ENCODE assay signal across 1 cellular context in genomic region chr14:23953464-23954278, GRCh38.
TF ChIP-seq lines count a peak whose summit lies in the region.

Gene DHRS4 (plus strand): TSS chr14:23953770. CDS start chr14:23953789, 19 bp downstream.

TF ChIP-seq in HEK293, 187 proteins besides CTCF, POLR2A, EP300 and RAD21 (continued from another document and continues in another):
- no peak for TF ChIP-seq PRDM2 (tag by site-specific recombination; IDR thresholded peaks at IDR 0.05; ENCODE audit: borderline replicate concordance)
- peak; percentile 39; the same call in 1 of the 2 replicates for TF ChIP-seq ZNF623 (tag by site-specific recombination; IDR thresholded peaks at IDR 0.05)
- no peak for TF ChIP-seq REPIN1 (tag by site-specific recombination; IDR thresholded peaks at IDR 0.05; ENCODE audit: low read depth)
- no peak for TF ChIP-seq BCL11B (tag by site-specific recombination; IDR thresholded peaks at IDR 0.05; ENCODE audit: low read depth)
- peak; percentile 90 for TF ChIP-seq ZBTB48 (tag by site-specific recombination; IDR thresholded peaks at IDR 0.05)
- TF ChIP-seq ZNF394 (tag by site-specific recombination; IDR thresholded peaks at IDR 0.05; ENCODE audit: borderline replicate concordance), result peak; percentile 65; the same call in 1 of the 2 replicates
- TF ChIP-seq, protein P1, sequence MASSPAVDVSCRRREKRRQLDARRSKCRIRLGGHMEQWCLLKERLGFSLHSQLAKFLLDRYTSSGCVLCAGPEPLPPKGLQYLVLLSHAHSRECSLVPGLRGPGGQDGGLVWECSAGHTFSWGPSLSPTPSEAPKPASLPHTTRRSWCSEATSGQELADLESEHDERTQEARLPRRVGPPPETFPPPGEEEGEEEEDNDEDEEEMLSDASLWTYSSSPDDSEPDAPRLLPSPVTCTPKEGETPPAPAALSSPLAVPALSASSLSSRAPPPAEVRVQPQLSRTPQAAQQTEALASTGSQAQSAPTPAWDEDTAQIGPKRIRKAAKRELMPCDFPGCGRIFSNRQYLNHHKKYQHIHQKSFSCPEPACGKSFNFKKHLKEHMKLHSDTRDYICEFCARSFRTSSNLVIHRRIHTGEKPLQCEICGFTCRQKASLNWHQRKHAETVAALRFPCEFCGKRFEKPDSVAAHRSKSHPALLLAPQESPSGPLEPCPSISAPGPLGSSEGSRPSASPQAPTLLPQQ (tag by site-specific recombination; IDR thresholded peaks at IDR 0.05), result peak; percentile 67; the same call in 1 of the 2 replicates
- peak; percentile 60; the same call in 1 of the 2 replicates for TF ChIP-seq INSM2 (tag by site-specific recombination; IDR thresholded peaks at IDR 0.05)
- TF ChIP-seq ZSCAN5A (tag by site-specific recombination; IDR thresholded peaks at IDR 0.05), result 0 out of 2 replicates have a peak, but pooled peaks have one; percentile 77
- TF ChIP-seq BCL11A (tag by site-specific recombination; IDR thresholded peaks at IDR 0.05; ENCODE audit: low read depth), result no peak
- TF ChIP-seq ZNF629 (tag by site-specific recombination; IDR thresholded peaks at IDR 0.05), result 0 out of 2 replicates have a peak, but pooled peaks have one; percentile 63
- TF ChIP-seq SP7 (tag by site-specific recombination; IDR thresholded peaks at IDR 0.05), result peak; percentile 76; the same call in 1 of the 2 replicates
- peak; percentile 72 for TF ChIP-seq ZNF639 (tag by site-specific recombination; IDR thresholded peaks at IDR 0.05)
- TF ChIP-seq, protein P2, sequence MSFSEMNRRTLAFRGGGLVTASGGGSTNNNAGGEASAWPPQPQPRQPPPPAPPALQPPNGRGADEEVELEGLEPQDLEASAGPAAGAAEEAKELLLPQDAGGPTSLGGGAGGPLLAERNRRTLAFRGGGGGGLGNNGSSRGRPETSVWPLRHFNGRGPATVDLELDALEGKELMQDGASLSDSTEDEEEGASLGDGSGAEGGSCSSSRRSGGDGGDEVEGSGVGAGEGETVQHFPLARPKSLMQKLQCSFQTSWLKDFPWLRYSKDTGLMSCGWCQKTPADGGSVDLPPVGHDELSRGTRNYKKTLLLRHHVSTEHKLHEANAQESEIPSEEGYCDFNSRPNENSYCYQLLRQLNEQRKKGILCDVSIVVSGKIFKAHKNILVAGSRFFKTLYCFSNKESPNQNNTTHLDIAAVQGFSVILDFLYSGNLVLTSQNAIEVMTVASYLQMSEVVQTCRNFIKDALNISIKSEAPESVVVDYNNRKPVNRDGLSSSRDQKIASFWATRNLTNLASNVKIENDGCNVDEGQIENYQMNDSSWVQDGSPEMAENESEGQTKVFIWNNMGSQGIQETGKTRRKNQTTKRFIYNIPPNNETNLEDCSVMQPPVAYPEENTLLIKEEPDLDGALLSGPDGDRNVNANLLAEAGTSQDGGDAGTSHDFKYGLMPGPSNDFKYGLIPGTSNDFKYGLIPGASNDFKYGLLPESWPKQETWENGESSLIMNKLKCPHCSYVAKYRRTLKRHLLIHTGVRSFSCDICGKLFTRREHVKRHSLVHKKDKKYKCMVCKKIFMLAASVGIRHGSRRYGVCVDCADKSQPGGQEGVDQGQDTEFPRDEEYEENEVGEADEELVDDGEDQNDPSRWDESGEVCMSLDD (tag by site-specific recombination; IDR thresholded peaks at IDR 0.05), result peak; percentile 65; the same call in 1 of the 2 replicates
- 0 out of 2 replicates have a peak, but pooled peaks have one; percentile 50 for TF ChIP-seq KLF16 (tag by site-specific recombination; IDR thresholded peaks at IDR 0.05)
- TF ChIP-seq, protein P3, sequence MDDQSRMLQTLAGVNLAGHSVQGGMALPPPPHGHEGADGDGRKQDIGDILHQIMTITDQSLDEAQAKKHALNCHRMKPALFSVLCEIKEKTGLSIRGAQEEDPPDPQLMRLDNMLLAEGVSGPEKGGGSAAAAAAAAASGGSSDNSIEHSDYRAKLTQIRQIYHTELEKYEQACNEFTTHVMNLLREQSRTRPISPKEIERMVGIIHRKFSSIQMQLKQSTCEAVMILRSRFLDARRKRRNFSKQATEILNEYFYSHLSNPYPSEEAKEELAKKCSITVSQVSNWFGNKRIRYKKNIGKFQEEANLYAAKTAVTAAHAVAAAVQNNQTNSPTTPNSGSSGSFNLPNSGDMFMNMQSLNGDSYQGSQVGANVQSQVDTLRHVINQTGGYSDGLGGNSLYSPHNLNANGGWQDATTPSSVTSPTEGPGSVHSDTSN (CRISPR knock-in tag; IDR thresholded peaks at IDR 0.05), result 0 out of 2 replicates have a peak, but pooled peaks have one; percentile 53
- TF ChIP-seq GLIS1 (tag by site-specific recombination; IDR thresholded peaks at IDR 0.05), result 0 out of 2 replicates have a peak, but pooled peaks have one; percentile 33
- TF ChIP-seq, protein P4, sequence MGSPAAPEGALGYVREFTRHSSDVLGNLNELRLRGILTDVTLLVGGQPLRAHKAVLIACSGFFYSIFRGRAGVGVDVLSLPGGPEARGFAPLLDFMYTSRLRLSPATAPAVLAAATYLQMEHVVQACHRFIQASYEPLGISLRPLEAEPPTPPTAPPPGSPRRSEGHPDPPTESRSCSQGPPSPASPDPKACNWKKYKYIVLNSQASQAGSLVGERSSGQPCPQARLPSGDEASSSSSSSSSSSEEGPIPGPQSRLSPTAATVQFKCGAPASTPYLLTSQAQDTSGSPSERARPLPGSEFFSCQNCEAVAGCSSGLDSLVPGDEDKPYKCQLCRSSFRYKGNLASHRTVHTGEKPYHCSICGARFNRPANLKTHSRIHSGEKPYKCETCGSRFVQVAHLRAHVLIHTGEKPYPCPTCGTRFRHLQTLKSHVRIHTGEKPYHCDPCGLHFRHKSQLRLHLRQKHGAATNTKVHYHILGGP (tag by site-specific recombination; IDR thresholded peaks at IDR 0.05), result no peak
- peak; percentile 82 for TF ChIP-seq ZBTB8A (tag by site-specific recombination; IDR thresholded peaks at IDR 0.05)
- TF ChIP-seq, protein P5, sequence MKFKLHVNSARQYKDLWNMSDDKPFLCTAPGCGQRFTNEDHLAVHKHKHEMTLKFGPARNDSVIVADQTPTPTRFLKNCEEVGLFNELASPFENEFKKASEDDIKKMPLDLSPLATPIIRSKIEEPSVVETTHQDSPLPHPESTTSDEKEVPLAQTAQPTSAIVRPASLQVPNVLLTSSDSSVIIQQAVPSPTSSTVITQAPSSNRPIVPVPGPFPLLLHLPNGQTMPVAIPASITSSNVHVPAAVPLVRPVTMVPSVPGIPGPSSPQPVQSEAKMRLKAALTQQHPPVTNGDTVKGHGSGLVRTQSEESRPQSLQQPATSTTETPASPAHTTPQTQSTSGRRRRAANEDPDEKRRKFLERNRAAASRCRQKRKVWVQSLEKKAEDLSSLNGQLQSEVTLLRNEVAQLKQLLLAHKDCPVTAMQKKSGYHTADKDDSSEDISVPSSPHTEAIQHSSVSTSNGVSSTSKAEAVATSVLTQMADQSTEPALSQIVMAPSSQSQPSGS (tag by site-specific recombination; IDR thresholded peaks at IDR 0.05; ENCODE audit: low read depth), result no peak
- TF ChIP-seq ZFP37 (tag by site-specific recombination; IDR thresholded peaks at IDR 0.05), result peak; percentile 90
- 0 out of 2 replicates have a peak, but pooled peaks have one; percentile 19 for TF ChIP-seq ZNF146 (tag by site-specific recombination; IDR thresholded peaks at IDR 0.05)
- peak; percentile 90 for TF ChIP-seq ZBTB17 (tag by site-specific recombination; IDR thresholded peaks at IDR 0.05)
- TF ChIP-seq, protein P6, sequence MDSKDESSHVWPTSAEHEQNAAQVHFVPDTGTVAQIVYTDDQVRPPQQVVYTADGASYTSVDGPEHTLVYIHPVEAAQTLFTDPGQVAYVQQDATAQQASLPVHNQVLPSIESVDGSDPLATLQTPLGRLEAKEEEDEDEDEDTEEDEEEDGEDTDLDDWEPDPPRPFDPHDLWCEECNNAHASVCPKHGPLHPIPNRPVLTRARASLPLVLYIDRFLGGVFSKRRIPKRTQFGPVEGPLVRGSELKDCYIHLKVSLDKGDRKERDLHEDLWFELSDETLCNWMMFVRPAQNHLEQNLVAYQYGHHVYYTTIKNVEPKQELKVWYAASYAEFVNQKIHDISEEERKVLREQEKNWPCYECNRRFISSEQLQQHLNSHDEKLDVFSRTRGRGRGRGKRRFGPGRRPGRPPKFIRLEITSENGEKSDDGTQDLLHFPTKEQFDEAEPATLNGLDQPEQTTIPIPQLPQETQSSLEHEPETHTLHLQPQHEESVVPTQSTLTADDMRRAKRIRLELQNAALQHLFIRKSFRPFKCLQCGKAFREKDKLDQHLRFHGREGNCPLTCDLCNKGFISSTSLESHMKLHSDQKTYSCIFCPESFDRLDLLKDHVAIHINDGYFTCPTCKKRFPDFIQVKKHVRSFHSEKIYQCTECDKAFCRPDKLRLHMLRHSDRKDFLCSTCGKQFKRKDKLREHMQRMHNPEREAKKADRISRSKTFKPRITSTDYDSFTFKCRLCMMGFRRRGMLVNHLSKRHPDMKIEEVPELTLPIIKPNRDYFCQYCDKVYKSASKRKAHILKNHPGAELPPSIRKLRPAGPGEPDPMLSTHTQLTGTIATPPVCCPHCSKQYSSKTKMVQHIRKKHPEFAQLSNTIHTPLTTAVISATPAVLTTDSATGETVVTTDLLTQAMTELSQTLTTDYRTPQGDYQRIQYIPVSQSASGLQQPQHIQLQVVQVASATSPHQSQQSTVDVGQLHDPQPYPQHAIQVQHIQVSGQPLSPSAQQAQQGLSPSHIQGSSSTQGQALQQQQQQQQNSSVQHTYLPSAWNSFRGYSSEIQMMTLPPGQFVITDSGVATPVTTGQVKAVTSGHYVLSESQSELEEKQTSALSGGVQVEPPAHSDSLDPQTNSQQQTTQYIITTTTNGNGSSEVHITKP (tag by site-specific recombination; IDR thresholded peaks at IDR 0.05), result peak; percentile 90
